22 cellular contexts compared by ENCODE assay signal in the genomic region with DNA sequence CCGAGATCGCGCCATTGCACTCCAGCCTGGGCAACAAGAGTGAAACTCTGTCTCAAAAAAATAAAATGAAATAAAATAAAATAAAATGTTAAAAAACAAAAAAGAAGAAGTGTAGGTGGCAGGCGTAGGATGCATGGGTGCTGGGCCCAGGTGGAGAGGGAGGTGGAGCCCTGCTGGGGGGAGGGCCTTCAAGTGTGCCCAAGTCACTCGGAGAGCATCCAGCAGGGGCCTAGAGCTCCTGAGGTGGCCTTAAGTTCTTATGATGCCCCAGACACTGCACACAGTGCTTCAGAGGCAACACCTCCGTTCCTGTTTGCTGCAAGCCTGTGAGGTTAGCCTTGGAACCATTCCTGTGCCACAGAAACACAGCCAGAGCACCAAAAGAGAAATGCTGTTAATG. TPM values are rescaled to one million over a fixed set of nuclear protein-coding genes. Genes with fewer than 3 reads are reported as not detected.
DNase-seq lines count a peak whose midpoint lies in the region; ATAC-seq and TF ChIP-seq lines count a peak whose summit lies in the region.
"Had no signal": no experiment of that assay in that cellular context is flagged by ENCODE, and none has a peak within 500 bp of the region (broad histone marks: within the 10 kb centered on the region; RNA-seq: fewer than 3 reads in every experiment).

No MANE protein-coding gene starts in this region.

- no peak overlapping the region for H3K27ac Mint-ChIP-seq in GM23338

- H4K20me1 ChIP-seq in GM23338 (replicated peaks; ENCODE audit: insufficient read depth): 0 out of 2 replicates have a peak, but pooled peaks cover 2% of the 10 kb centered on the region

- TF ChIP-seq POLR2A in sigmoid colon (IDR thresholded peaks at IDR 0.05) (no peak), erythroblast (IDR thresholded peaks at IDR 0.05; ENCODE audit: low read length) (no peak)

- peaks cover 47% of the 10 kb centered on the region for H3K36me3 Mint-ChIP-seq in GM23338 (ENCODE audit: low read depth)

- DNase-seq in GM23338 (ENCODE audit: low spot score) (no peak), NT2/D1 (ENCODE audit: low read depth, low spot score) (no peak), sigmoid colon (no peak), SKM-1 (lab: John Stamatoyannopoulos, UW; ENCODE audit: unreplicated experiment) (no peak), erythroblast (lab: John Stamatoyannopoulos, UW) (no peak)
- no peak for DNase-seq in stimulated activated CD4-positive, alpha-beta T cell treated with anti-CD3 and anti-CD28 coated beads, Interleukin-4, amount 100 ng/mL, for 24 hours
- DNase-seq: activated CD4-positive, CD25-positive, alpha-beta regulatory T cell treated with anti-CD3 and anti-CD28 coated beads, Interleukin-2, amount 50 U/mL, for 72 hours; activated naive CD4-positive, alpha-beta T cell treated with Interleukin-2 at 50 U/mL for 16 hours; activated T-cell treated with anti-CD3 and anti-CD28 coated beads, Interleukin-2, amount 50 U/mL, for 4 hours; caudate nucleus; CD4-positive, CD25-positive, alpha-beta regulatory T cell; endodermal cell; KBM-7; mesenchymal stem cell; NCI-H2029 treated with DMSO at 0.1 percent for 48 hours; NCI-H526; NK-92 treated with Interleukin-12 subunit alpha and Interleukin-12 subunit beta, amount 100 ng/mL, for 24 hours; SIG-M5; stimulated activated CD8-positive, alpha-beta memory T cell treated with anti-CD3 and anti-CD28 coated beads, Interleukin-4, amount 100 ng/mL, for 48 hours; upper lobe of left lung had no signal

- peaks cover 8% of the 10 kb centered on the region for H3K9me3 Mint-ChIP-seq in GM23338
- H3K9me3 Mint-ChIP-seq: activated T-cell treated with anti-CD3 and anti-CD28 coated beads, Interleukin-2, amount 50 U/mL, for 4 hours; CD4-positive, CD25-positive, alpha-beta regulatory T cell had no signal

- intact Hi-C loops in sigmoid colon (cut with DNase I): loop anchor here (5.0 kb wide), 1 partner anchor 95 kb away; no protein-coding TSS in a partner anchor

- no peak overlapping the region for H3K4me3 ChIP-seq in GM23338
- no peak overlapping the region for H3K4me3 ChIP-seq in NT2/D1 (ENCODE audit: insufficient read length, low read depth)
- H3K4me3 ChIP-seq in esophagus (ENCODE audit: low read depth in 1 of 2, low read length in 2 of 2): no peak overlapping the region
- H3K4me3 ChIP-seq in sigmoid colon: peak overlapping the region in 2 of 4 donors; percentile 47 to 48
- H3K4me3 ChIP-seq: ascending aorta, upper lobe of left lung had no signal

- peak; percentile 34; the same call in 2 of the 3 replicates for ATAC-seq in GM23338
- ATAC-seq: activated T-cell treated with anti-CD3 and anti-CD28 coated beads, Interleukin-2, amount 50 U/mL, for 4 hours had no signal

- H3K4me3 Mint-ChIP-seq in GM23338: no peak overlapping the region
- H3K4me3 Mint-ChIP-seq: activated T-cell treated with anti-CD3 and anti-CD28 coated beads, Interleukin-2, amount 50 U/mL, for 4 hours; CD4-positive, CD25-positive, alpha-beta regulatory T cell; endodermal cell had no signal

- H3K9me2 ChIP-seq in GM23338 (ENCODE audit: insufficient read depth): no peaks in the 10 kb centered on the region

- H3K4me1 ChIP-seq in GM23338 (ENCODE audit: insufficient read depth) (no peaks in the 10 kb centered on the region; the same call in 1 of the 2 replicates), NT2/D1 (ENCODE audit: insufficient read depth, insufficient read length) (peaks cover 2% of the 10 kb centered on the region), esophagus (ENCODE audit: control insufficient read depth in 2 of 2, insufficient read depth in 2 of 2, low read length in 1 of 2) (peaks cover 0 to 2% of the 10 kb centered on the region in 2 donors), sigmoid colon (peaks cover 0 to 76% (median 54%) of the 10 kb centered on the region in 4 donors)
- H3K4me1 ChIP-seq: ascending aorta had no signal

- H2AFZ ChIP-seq in GM23338: no peak overlapping the region

- peaks cover 2% of the 10 kb centered on the region for H3K27me3 Mint-ChIP-seq in GM23338 (ENCODE audit: insufficient read depth, low read depth, poor library complexity)
- H3K27me3 Mint-ChIP-seq: CD4-positive, CD25-positive, alpha-beta regulatory T cell had no signal

- no peak overlapping the region for H3K4me2 ChIP-seq in GM23338

- H3K27ac ChIP-seq in GM23338 (ENCODE audit: low read depth) (no peak overlapping the region), esophagus (ENCODE audit: low read depth in 2 of 2, low read length in 1 of 2) (peak overlapping the region; percentile 8 to 65), sigmoid colon (peak overlapping the region; percentile 96 to 99 (median 99))
- H3K27ac ChIP-seq: ascending aorta had no signal

- H3K79me2 ChIP-seq in GM23338 (replicated peaks; ENCODE audit: insufficient read depth): 0 out of 2 replicates have a peak, but pooled peaks cover 4% of the 10 kb centered on the region

- peaks cover 8% of the 10 kb centered on the region for H3K4me1 Mint-ChIP-seq in GM23338

- H3F3A ChIP-seq in GM23338 (replicated peaks; ENCODE audit: low read depth): no peaks in the 10 kb centered on the region

- H3K27me3 ChIP-seq in GM23338 (ENCODE audit: insufficient read depth) (no peaks in the 10 kb centered on the region), NT2/D1 (ENCODE audit: insufficient read depth, insufficient read length) (no peaks in the 10 kb centered on the region), esophagus (ENCODE audit: control insufficient read depth in 1 of 2, insufficient read depth in 2 of 2, low read length in 2 of 2) (no peaks in the 10 kb centered on the region), sigmoid colon (no peaks in the 10 kb centered on the region)
- H3K27me3 ChIP-seq: ascending aorta, upper lobe of left lung had no signal

- peak overlapping the region; percentile 13 for H3K9ac ChIP-seq in NT2/D1 (ENCODE audit: insufficient read length, low read depth)

- no peak for TF ChIP-seq CTCF in GM23338 (conservative IDR thresholded peaks at IDR 0.05; ENCODE audit: low read depth in 2 of 2)
- TF ChIP-seq CTCF in sigmoid colon (IDR thresholded peaks at IDR 0.05): no peak

- 89 to 91% methylated on average over 6 of the region's 6 CpGs for WGBS in esophagus, 2 donors
- 89 to 96% methylated on average over 6 of the region's 6 CpGs for WGBS in sigmoid colon, 2 donors

- TF ChIP-seq EP300 in sigmoid colon (IDR thresholded peaks at IDR 0.05): no peak

- no peaks in the 10 kb centered on the region for H3K9me3 ChIP-seq in NT2/D1 (ENCODE audit: insufficient read depth, low read length)
- no peaks in the 10 kb centered on the region for H3K9me3 ChIP-seq in esophagus (ENCODE audit: control insufficient read depth in 2 of 2, insufficient read depth in 1 of 2, low read depth in 1 of 2, low read length in 1 of 2)
- no peaks in the 10 kb centered on the region for H3K9me3 ChIP-seq in sigmoid colon
- H3K9me3 ChIP-seq: ascending aorta, upper lobe of left lung had no signal

- no peaks in the 10 kb centered on the region for H3K36me3 ChIP-seq in GM23338 (ENCODE audit: insufficient read depth)
- peaks cover 50% of the 10 kb centered on the region for H3K36me3 ChIP-seq in NT2/D1 (ENCODE audit: insufficient read depth, insufficient read length, low read length)
- H3K36me3 ChIP-seq in esophagus (ENCODE audit: control insufficient read depth in 2 of 2, insufficient read depth in 2 of 2, low read length in 1 of 2): peaks cover 11 to 19% of the 10 kb centered on the region in 2 donors
- H3K36me3 ChIP-seq in sigmoid colon: peaks cover 19 to 59% (median 36%) of the 10 kb centered on the region in 4 donors

TF ChIP-seq in GM23338, 12 proteins besides CTCF, POLR2A, EP300 and RAD21:
- TF ChIP-seq NANOG (IDR thresholded peaks at IDR 0.05; ENCODE audit: borderline replicate concordance): no peak
- TF ChIP-seq STAT1 (IDR thresholded peaks at IDR 0.05; ENCODE audit: unreplicated experiment): no peak
- no peak for TF ChIP-seq ZNF331 (CRISPR knock-in tag; IDR thresholded peaks at IDR 0.05; ENCODE audit: low read depth)

RNA-seq across cellular contexts. Expression of gene IL4R, which starts 23.2 kb away (rescaled TPM):
- total RNA-seq in GM23338 (2014; rRNA removed; shearing (Covaris generic)): 16.9 and 17.6 TPM in 2 replicates
- polyA plus RNA-seq in GM23338 (2016; fragmentation: Nextera tagmentation; extraction: Ambion mirVana) (5.6 and 6.4 TPM in 2 replicates), esophagus (10 to 100 TPM; 51.1 to 60.0 TPM), sigmoid colon (100 to 1,000 TPM in 1 of 3 donors, 10 to 100 TPM in 2; 16.9 to 105 (median 19.8) TPM)
- total RNA-seq in sigmoid colon: 100 to 1,000 TPM in 2 of 4 donors, 10 to 100 TPM in 2; 54.6 to 177 (median 102) TPM
